ENCODE assay signal across 8 cellular contexts in genomic region chr10:50511512-50512213, GRCh38.
DNase-seq lines count a peak whose midpoint lies in the region; ATAC-seq and TF ChIP-seq lines count a peak whose summit lies in the region.

No MANE protein-coding gene starts in this region.

- TF ChIP-seq CTCF in smooth muscle cell (IDR thresholded peaks at IDR 0.05; ENCODE audit: borderline replicate concordance, insufficient read depth, poor library complexity, severe bottlenecking): no peak

- H2AFZ ChIP-seq in smooth muscle cell (ENCODE audit: low read depth): no peak overlapping the region

- no peak overlapping the region for H3K27ac ChIP-seq in smooth muscle cell (ENCODE audit: low read depth)

- no peak overlapping the region for H3K9ac ChIP-seq in smooth muscle cell (ENCODE audit: low read depth)

- WGBS in smooth muscle cell (ENCODE audit: low lambda C conversion rate): 82% methylated on average over 5 of the region's 5 CpGs

- no peak overlapping the region for H3K4me2 ChIP-seq in smooth muscle cell

- H3K27me3 Mint-ChIP-seq in T-helper 1 cell treated with Interleukin-12 subunit alpha and Interleukin-12 subunit beta and Interleukin-4 antibody, amounts not matched to agents 30 μg/mL and 1 μg/mL, for 36 hours (ENCODE audit: low read depth): no peaks in the 10 kb centered on the region

- H3K4me3 Mint-ChIP-seq in T-helper 1 cell treated with Interleukin-12 subunit alpha and Interleukin-12 subunit beta and Interleukin-4 antibody, amounts not matched to agents 30 μg/mL and 1 μg/mL, for 36 hours: peak overlapping the region; percentile 0

- H3K9me3 ChIP-seq in smooth muscle cell (replicated peaks; ENCODE audit: low read depth): no peaks in the 10 kb centered on the region

- H4K20me1 ChIP-seq in smooth muscle cell (ENCODE audit: low read depth): no peaks in the 10 kb centered on the region

- peak; percentile 29 for ATAC-seq in GM18867 (IDR thresholded peaks at IDR 0.05; ENCODE audit: unreplicated experiment)
- peak; percentile 19 for ATAC-seq in HG02763 (IDR thresholded peaks at IDR 0.05; ENCODE audit: unreplicated experiment)

- H3K4me1 Mint-ChIP-seq in T-helper 1 cell treated with Interleukin-12 subunit alpha and Interleukin-12 subunit beta and Interleukin-4 antibody, amounts not matched to agents 30 μg/mL and 1 μg/mL, for 36 hours (ENCODE audit: low read depth): peaks cover 51% of the 10 kb centered on the region

- no peaks in the 10 kb centered on the region for H3K9me3 Mint-ChIP-seq in T-helper 1 cell treated with Interleukin-12 subunit alpha and Interleukin-12 subunit beta and Interleukin-4 antibody, amounts not matched to agents 30 μg/mL and 1 μg/mL, for 36 hours

- DNase-seq in lung microvascular endothelial cell (ENCODE audit: low read depth in 2 of 2) (peak; percentile 26 to 77), smooth muscle cell (lab: John Stamatoyannopoulos, UW; ENCODE audit: unreplicated experiment) (no peak), DMS 273 treated with DMSO at 0.1 percent for 48 hours (lab: John Stamatoyannopoulos, UW) (no peak), NCI-H526 treated with DMSO at 0.1 percent for 48 hours (lab: John Stamatoyannopoulos, UW) (no peak), middle frontal gyrus (ENCODE audit: extremely low spot score, low spot score) (no peak)

- H3K4me1 ChIP-seq in smooth muscle cell (ENCODE audit: low read depth): peaks cover 6% of the 10 kb centered on the region

- peaks cover 8% of the 10 kb centered on the region for H3K36me3 Mint-ChIP-seq in T-helper 1 cell treated with Interleukin-12 subunit alpha and Interleukin-12 subunit beta and Interleukin-4 antibody, amounts not matched to agents 30 μg/mL and 1 μg/mL, for 36 hours (ENCODE audit: low read depth)

- H3F3A ChIP-seq in smooth muscle cell (ENCODE audit: low read depth): no peaks in the 10 kb centered on the region

- no peak overlapping the region for H3K4me3 ChIP-seq in smooth muscle cell

- no peaks in the 10 kb centered on the region for H3K27me3 ChIP-seq in smooth muscle cell (ENCODE audit: low read depth)

- peak overlapping the region; percentile 32 for H3K27ac Mint-ChIP-seq in T-helper 1 cell treated with Interleukin-12 subunit alpha and Interleukin-12 subunit beta and Interleukin-4 antibody, amounts not matched to agents 30 μg/mL and 1 μg/mL, for 36 hours

- H3K79me2 ChIP-seq in smooth muscle cell (ENCODE audit: low read depth): no peaks in the 10 kb centered on the region

- H3K36me3 ChIP-seq in smooth muscle cell (ENCODE audit: low read depth): no peaks in the 10 kb centered on the region

Comparison
In these comparisons a context has a peak if more than half of its experiments do, and no peak if none do; other contexts are left out.
1. DNase-seq: peak in lung microvascular endothelial cell (2 of 2); none in smooth muscle cell (single experiment), DMS 273 treated with DMSO at 0.1 percent for 48 hours (single experiment), NCI-H526 treated with DMSO at 0.1 percent for 48 hours (single experiment) and middle frontal gyrus (single experiment).